ENCODE assay signal across 14 cellular contexts in genomic region chr12:113407931-113408585, GRCh38. TPM values are rescaled to one million over a fixed set of nuclear protein-coding genes. Genes with fewer than 3 reads are reported as not detected.
DNase-seq lines count a peak whose midpoint lies in the region; ATAC-seq, FAIRE-seq and TF ChIP-seq lines count a peak whose summit lies in the region.
"Had no signal": no experiment of that assay in that cellular context is flagged by ENCODE, and none has a peak within 500 bp of the region (broad histone marks: within the 10 kb centered on the region; RNA-seq: fewer than 3 reads in every experiment).

No MANE protein-coding gene starts in this region.

- no peak overlapping the region for H2AFZ ChIP-seq in smooth muscle cell (ENCODE audit: low read depth)

- no peak overlapping the region for H3K27ac ChIP-seq in smooth muscle cell (ENCODE audit: low read depth)
- H3K27ac ChIP-seq in pancreas: no peak overlapping the region
- H3K27ac ChIP-seq: BLaER1 treated with 17β-estradiol and CSF1 and Interleukin-3, amounts not matched to agents 10 nM and 100 nM had no signal

- H3K4me3 ChIP-seq in NB4 (ENCODE audit: low read depth, low read length) (no peak overlapping the region), smooth muscle cell (no peak overlapping the region), pancreas (no peak overlapping the region)
- H3K4me3 ChIP-seq: BLaER1 treated with 17β-estradiol and CSF1 and Interleukin-3, amounts not matched to agents 10 nM and 100 nM had no signal

- WGBS in smooth muscle cell (ENCODE audit: low lambda C conversion rate): 70% methylated on average over 6 of the region's 6 CpGs
- 76 to 80% methylated on average over 6 of the region's 6 CpGs for WGBS in pancreas, 2 donors

- H3K27ac Mint-ChIP-seq in chondrocyte (ENCODE audit: unreplicated experiment) (peak overlapping the region; percentile 69), mesothelial cell of epicardium (peak overlapping the region; percentile 13)
- no peak overlapping the region for H3K27ac Mint-ChIP-seq in activated CD4-positive, alpha-beta T cell treated with anti-CD3 and anti-CD28 coated beads for 36 hours

- H3K27me3 ChIP-seq in smooth muscle cell (ENCODE audit: low read depth) (no peaks in the 10 kb centered on the region), pancreas (no peaks in the 10 kb centered on the region)
- H3K27me3 ChIP-seq: BLaER1 treated with 17β-estradiol and CSF1 and Interleukin-3, amounts not matched to agents 10 nM and 100 nM had no signal

- peaks cover 16% of the 10 kb centered on the region for H3K27me3 Mint-ChIP-seq in chondrocyte (ENCODE audit: low read depth)
- H3K27me3 Mint-ChIP-seq in mesothelial cell of epicardium (ENCODE audit: low read depth): peaks cover 3% of the 10 kb centered on the region
- peaks cover 7% of the 10 kb centered on the region for H3K27me3 Mint-ChIP-seq in activated CD4-positive, alpha-beta T cell treated with anti-CD3 and anti-CD28 coated beads for 36 hours

- no peak for ATAC-seq in pancreas
- ATAC-seq in activated CD4-positive, alpha-beta T cell treated with anti-CD3 and anti-CD28 coated beads for 36 hours: no peak
- ATAC-seq: Right ventricle myocardium inferior had no signal

- FAIRE-seq in pancreas (lab: Jason Lieb, UNC): no peak
- FAIRE-seq: G401.6 had no signal

- H3K4me3 Mint-ChIP-seq in chondrocyte (ENCODE audit: unreplicated experiment) (no peak overlapping the region), mesothelial cell of epicardium (no peak overlapping the region)
- no peak overlapping the region for H3K4me3 Mint-ChIP-seq in activated CD4-positive, alpha-beta T cell treated with anti-CD3 and anti-CD28 coated beads for 36 hours

- H3K79me2 ChIP-seq in smooth muscle cell (ENCODE audit: low read depth): no peaks in the 10 kb centered on the region

- H3K4me1 ChIP-seq in smooth muscle cell (ENCODE audit: low read depth) (no peaks in the 10 kb centered on the region), pancreas (peaks cover 0 to 4% (median 0%) of the 10 kb centered on the region in 3 donors)

- no peaks in the 10 kb centered on the region for H3K9me3 ChIP-seq in smooth muscle cell (replicated peaks; ENCODE audit: low read depth)
- no peaks in the 10 kb centered on the region for H3K9me3 ChIP-seq in pancreas
- H3K9me3 ChIP-seq: BLaER1 treated with 17β-estradiol and CSF1 and Interleukin-3, amounts not matched to agents 10 nM and 100 nM had no signal

- peak; percentile 32 for DNase-seq in CD1c-positive myeloid dendritic cell (ENCODE audit: extremely low spot score)
- DNase-seq in NB4 (ENCODE audit: low read depth): peak; percentile 56
- no peak for DNase-seq in chondrocyte (ENCODE audit: low spot score)
- DNase-seq in mesothelial cell of epicardium (ENCODE audit: low spot score in 2 of 2, unreplicated experiment in 2 of 2): no peak
- DNase-seq in NCI-H510A treated with DMSO at 0.1 percent for 48 hours (lab: John Stamatoyannopoulos, UW): no peak
- no peak for DNase-seq in smooth muscle cell (lab: John Stamatoyannopoulos, UW; ENCODE audit: unreplicated experiment)
- no peak for DNase-seq in pancreas
- DNase-seq in activated CD4-positive, alpha-beta T cell treated with anti-CD3 and anti-CD28 coated beads for 36 hours: no peak
- DNase-seq: effector CD4-positive, alpha-beta T cell; mammary epithelial cell; NCI-H526 had no signal

- no peak for TF ChIP-seq POLR2A in NB4 (IDR thresholded peaks at IDR 0.05; ENCODE audit: extremely low read depth, insufficient read length)

- peaks cover 13% of the 10 kb centered on the region for H3K4me1 Mint-ChIP-seq in chondrocyte (ENCODE audit: low read depth)
- peaks cover 2% of the 10 kb centered on the region for H3K4me1 Mint-ChIP-seq in mesothelial cell of epicardium
- H3K4me1 Mint-ChIP-seq in activated CD4-positive, alpha-beta T cell treated with anti-CD3 and anti-CD28 coated beads for 36 hours: no peaks in the 10 kb centered on the region

- H3K9me3 Mint-ChIP-seq in chondrocyte (ENCODE audit: low read depth) (no peaks in the 10 kb centered on the region), mesothelial cell of epicardium (no peaks in the 10 kb centered on the region)
- no peaks in the 10 kb centered on the region for H3K9me3 Mint-ChIP-seq in activated CD4-positive, alpha-beta T cell treated with anti-CD3 and anti-CD28 coated beads for 36 hours (ENCODE audit: low read depth)

- no peaks in the 10 kb centered on the region for H3F3A ChIP-seq in smooth muscle cell (ENCODE audit: low read depth)

- no peaks in the 10 kb centered on the region for H3K36me3 Mint-ChIP-seq in chondrocyte (ENCODE audit: low read depth)
- H3K36me3 Mint-ChIP-seq in mesothelial cell of epicardium: no peaks in the 10 kb centered on the region
- H3K36me3 Mint-ChIP-seq in activated CD4-positive, alpha-beta T cell treated with anti-CD3 and anti-CD28 coated beads for 36 hours (ENCODE audit: low read depth): no peaks in the 10 kb centered on the region

- TF ChIP-seq CTCF in NB4 (IDR thresholded peaks at IDR 0.05; ENCODE audit: low read depth, low read length): no peak
- no peak for TF ChIP-seq CTCF in chondrocyte (IDR thresholded peaks at IDR 0.05)
- TF ChIP-seq CTCF in mesothelial cell of epicardium (IDR thresholded peaks at IDR 0.05; ENCODE audit: unreplicated experiment): no peak
- no peak for TF ChIP-seq CTCF in smooth muscle cell (IDR thresholded peaks at IDR 0.05; ENCODE audit: borderline replicate concordance, insufficient read depth, poor library complexity, severe bottlenecking)
- TF ChIP-seq CTCF in pancreas (IDR thresholded peaks at IDR 0.05): no peak

- POLR2A ChIA-PET in activated CD4-positive, alpha-beta T cell treated with anti-CD3 and anti-CD28 coated beads for 36 hours (lab: Charles Lee): interaction anchor here (0.6 kb wide), 1 partner anchor 173 kb away, joined by 6 read pairs; no protein-coding TSS in a partner anchor

- no peak overlapping the region for H3K9ac ChIP-seq in smooth muscle cell (ENCODE audit: low read depth)
- H3K9ac ChIP-seq: BLaER1 treated with 17β-estradiol and CSF1 and Interleukin-3, amounts not matched to agents 10 nM and 100 nM had no signal

- H3K36me3 ChIP-seq in smooth muscle cell (ENCODE audit: low read depth): no peaks in the 10 kb centered on the region
- H3K36me3 ChIP-seq in pancreas: no peaks in the 10 kb centered on the region
- H3K36me3 ChIP-seq: BLaER1 treated with 17β-estradiol and CSF1 and Interleukin-3, amounts not matched to agents 10 nM and 100 nM had no signal

- CTCF ChIA-PET in activated CD4-positive, alpha-beta T cell treated with anti-CD3 and anti-CD28 coated beads for 36 hours (lab: Charles Lee): no interaction called here

- H3K4me2 ChIP-seq in smooth muscle cell: no peak overlapping the region

- intact Hi-C loops in pancreas (cut with DNase I): no loop called here
- intact Hi-C loops in activated CD4-positive, alpha-beta T cell treated with anti-CD3 and anti-CD28 coated beads for 36 hours (cut with DNase I, micrococcal nuclease): no loop called here

- H4K20me1 ChIP-seq in smooth muscle cell (ENCODE audit: low read depth): no peaks in the 10 kb centered on the region
- H4K20me1 ChIP-seq: BLaER1 treated with 17β-estradiol and CSF1 and Interleukin-3, amounts not matched to agents 10 nM and 100 nM had no signal

RNA-seq across cellular contexts. Expression of gene SDS, which starts 4.4 kb away (rescaled TPM):
- total RNA-seq in chondrocyte: not detected in 3 replicates
- not detected in 3 replicates for total RNA-seq in mesothelial cell of epicardium
- total RNA-seq in smooth muscle cell: not detected in 2 replicates
- not detected in 2 replicates for polyA plus RNA-seq in smooth muscle cell
- 1 to 10 TPM in 2 of 6 donors, under 1 TPM in 2, not detected in 2; 0.14 to 3.4 (median 1.8) TPM for total RNA-seq in pancreas
- polyA plus RNA-seq in pancreas: under 1 TPM; 0.21 to 0.30 TPM
- total RNA-seq in activated CD4-positive, alpha-beta T cell treated with anti-CD3 and anti-CD28 coated beads for 36 hours: not detected
- total RNA-seq: mammary epithelial cell, Right ventricle myocardium inferior had no signal
- polyA plus RNA-seq: mammary epithelial cell had no signal

RNA-seq across cellular contexts. Expression of gene SDSL, which starts 14.1 kb away (rescaled TPM):
- total RNA-seq in chondrocyte: 8.4 to 9.4 TPM (median 8.7 TPM) in 3 replicates
- 9.5 to 12.9 TPM (median 11.6 TPM) in 3 replicates for total RNA-seq in mesothelial cell of epicardium
- 0.81 and 6.7 TPM in 2 replicates for total RNA-seq in smooth muscle cell
- polyA plus RNA-seq in smooth muscle cell: 3.6 and 5.4 TPM in 2 replicates
- 10 to 100 TPM in 2 of 6 donors, 1 to 10 TPM in 4; 5.4 to 13.2 (median 8.3) TPM for total RNA-seq in pancreas
- polyA plus RNA-seq in pancreas: 10 to 100 TPM; 10.4 to 14.2 TPM
- total RNA-seq in activated CD4-positive, alpha-beta T cell treated with anti-CD3 and anti-CD28 coated beads for 36 hours: 1 to 10 TPM; 1.5 to 3.9 TPM

RNA-seq across cellular contexts. Expression of gene PLBD2, which starts 49.7 kb away (rescaled TPM):
- total RNA-seq in chondrocyte (91.4 to 102 TPM (median 102 TPM) in 3 replicates), mesothelial cell of epicardium (37.8 to 39.3 TPM (median 38.7 TPM) in 3 replicates), smooth muscle cell (14.2 and 19.6 TPM in 2 replicates), pancreas (10 to 100 TPM; 13.9 to 29.3 (median 17.5) TPM)
- polyA plus RNA-seq in smooth muscle cell (28.2 and 32.9 TPM in 2 replicates), pancreas (10 to 100 TPM; 11.4 to 11.6 TPM)
- 10 to 100 TPM; 13.7 to 17.3 TPM for total RNA-seq in activated CD4-positive, alpha-beta T cell treated with anti-CD3 and anti-CD28 coated beads for 36 hours

Comparison
In these comparisons a context has a peak if more than half of its experiments do, and no peak if none do; other contexts are left out.
1. DNase-seq: peak in CD1c-positive myeloid dendritic cell (single experiment) and NB4 (single experiment); none in chondrocyte (single experiment), mesothelial cell of epicardium (0 of 2), NCI-H510A treated with DMSO at 0.1 percent for 48 hours (single experiment), smooth muscle cell (single experiment), pancreas (0 of 6) and activated CD4-positive, alpha-beta T cell treated with anti-CD3 and anti-CD28 coated beads for 36 hours (single experiment).